Comparison of ENCODE assay signal across 8 cellular contexts in genomic region chr19:1400281-1401137, GRCh38. TPM values are rescaled to one million over a fixed set of nuclear protein-coding genes. Genes with fewer than 3 reads are reported as not detected.
DNase-seq lines count a peak whose midpoint lies in the region; ATAC-seq and TF ChIP-seq lines count a peak whose summit lies in the region.

No MANE protein-coding gene starts in this region.

- no peak for TF ChIP-seq POLR2A in stomach (IDR thresholded peaks at IDR 0.05)

- peak overlapping the region; percentile 57 for H3K4me3 ChIP-seq in astrocyte of the cerebellum (ENCODE audit: low read depth, low read length)
- H3K4me3 ChIP-seq in stomach: peak overlapping the region; percentile 60 to 88 (median 64)

- intact Hi-C loops in stomach (cut with DNase I; ENCODE audit: low total_unique reads): no loop called here

- H3K36me3 ChIP-seq in KOPT-K1 (ENCODE audit: insufficient read depth, low read length) (peaks cover 28% of the 10 kb centered on the region), stomach (no peaks in the 10 kb centered on the region)

- H3K27ac ChIP-seq in KOPT-K1 (ENCODE audit: low read depth, low read length, poor library complexity, severe bottlenecking) (peak overlapping the region; percentile 72), stomach (peak overlapping the region in 4 of 5 donors; percentile 53 to 61 (median 57))

- in situ Hi-C loops in astrocyte of the cerebellum (cut with HindIII; ENCODE audit: low sequenced_read_pairs): no loop called here

- peak overlapping the region; percentile 30 to 71 (median 63) for H3K4me3 Mint-ChIP-seq in immature natural killer cell

- H3K4me1 ChIP-seq in stomach: peaks cover 34 to 59% (median 55%) of the 10 kb centered on the region in 4 donors

- no peaks in the 10 kb centered on the region for H3K9me3 Mint-ChIP-seq in immature natural killer cell

- peaks cover 0 to 5% (median 4%) of the 10 kb centered on the region in 3 donors for H3K27me3 Mint-ChIP-seq in immature natural killer cell (ENCODE audit: low read depth in 3 of 3)

- H3K4me1 Mint-ChIP-seq in immature natural killer cell: peaks cover 11 to 18% of the 10 kb centered on the region in 2 donors

- DNase-seq in DMS79 treated with DMSO at 0.1 percent for 48 hours (lab: John Stamatoyannopoulos, UW) (peak; percentile 9), astrocyte of the cerebellum (ENCODE audit: low read depth) (no peak), immature natural killer cell (no peak), stomach (peak; percentile 80)

- no peak for ATAC-seq in GM19463 (IDR thresholded peaks at IDR 0.05; ENCODE audit: unreplicated experiment)
- ATAC-seq in GM19324 (IDR thresholded peaks at IDR 0.05; ENCODE audit: low FRiP score, unreplicated experiment): no peak
- ATAC-seq in GM19395 (IDR thresholded peaks at IDR 0.05; ENCODE audit: unreplicated experiment): no peak

- H3K27ac Mint-ChIP-seq in immature natural killer cell: no peak overlapping the region

- peaks cover 0 to 20% (median 0%) of the 10 kb centered on the region in 3 donors for H3K27me3 ChIP-seq in stomach

- 9 to 38% (median 13%) methylated on average over 15 to 36 of the region's 36 CpGs for WGBS in stomach, 5 donors

- TF ChIP-seq CTCF in astrocyte of the cerebellum (IDR thresholded peaks at IDR 0.05; ENCODE audit: low read depth, low read length, missing control alignments): no peak
- TF ChIP-seq CTCF in stomach (IDR thresholded peaks at IDR 0.05): no peak

- H3K9me3 ChIP-seq in KOPT-K1 (ENCODE audit: insufficient read depth, low read length, poor library complexity, severe bottlenecking) (no peaks in the 10 kb centered on the region), stomach (no peaks in the 10 kb centered on the region)

- TF ChIP-seq EP300 in stomach (IDR thresholded peaks at IDR 0.05): no peak

- no peaks in the 10 kb centered on the region for H3K36me3 Mint-ChIP-seq in immature natural killer cell

RNA-seq across cellular contexts. Expression of gene GAMT, which starts 0.8 kb away (rescaled TPM):
- 10 to 100 TPM in 2 of 3 donors, 1 to 10 TPM in 1; 7.9 to 16.5 (median 10.5) TPM for polyA plus RNA-seq in immature natural killer cell
- 10 to 100 TPM in 1 of 5 donors, 1 to 10 TPM in 2, not detected in 2; 2.6 to 15.6 (median 4.5) TPM for total RNA-seq in stomach
- 100 to 1,000 TPM in 1 of 3 donors, 10 to 100 TPM in 2; 26.8 to 102 (median 55.3) TPM for polyA plus RNA-seq in stomach

RNA-seq across cellular contexts. Expression of gene DAZAP1, which starts 6.9 kb away (rescaled TPM):
- polyA plus RNA-seq in immature natural killer cell (10 to 100 TPM in 1 of 3 donors, 1 to 10 TPM in 2; 4.3 to 10.3 (median 8.0) TPM), stomach (10 to 100 TPM; 55.9 to 68.1 (median 63.4) TPM)
- 100 to 1,000 TPM in 1 of 5 donors, 10 to 100 TPM in 4; 21.4 to 124 (median 42.5) TPM for total RNA-seq in stomach

RNA-seq across cellular contexts. Expression of gene NDUFS7, which starts 16.8 kb away (rescaled TPM):
- polyA plus RNA-seq in immature natural killer cell (100 to 1,000 TPM; 209 to 227 (median 213) TPM), stomach (100 to 1,000 TPM; 107 to 169 (median 138) TPM)
- 100 to 1,000 TPM in 3 of 5 donors, 10 to 100 TPM in 2; 31.6 to 217 (median 102) TPM for total RNA-seq in stomach

RNA-seq across cellular contexts. Expression of gene RPS15, which starts 37.7 kb away (rescaled TPM):
- polyA plus RNA-seq in immature natural killer cell (1,000 to 10,000 TPM; 1,383 to 2,244 (median 1,622) TPM), stomach (1,000 to 10,000 TPM; 2,846 to 4,539 (median 3,866) TPM)
- 1,000 to 10,000 TPM in 4 of 5 donors, 100 to 1,000 TPM in 1; 428 to 2,471 (median 1,694) TPM for total RNA-seq in stomach

RNA-seq across cellular contexts. Expression of gene APC2, which starts 49.4 kb away (rescaled TPM):
- under 1 TPM in 1 of 3 donors, not detected in 2; 0.06 TPM for polyA plus RNA-seq in immature natural killer cell
- 1 to 10 TPM in 2 of 5 donors, under 1 TPM in 2, not detected in 1; 0.58 to 3.5 (median 2.0) TPM for total RNA-seq in stomach
- under 1 TPM; 0.10 to 0.31 (median 0.15) TPM for polyA plus RNA-seq in stomach

Comparison
In these comparisons a context has a peak if more than half of its experiments do, and no peak if none do; other contexts are left out.
1. DNase-seq: peak in DMS79 treated with DMSO at 0.1 percent for 48 hours (single experiment) and stomach (single experiment); none in astrocyte of the cerebellum (single experiment) and immature natural killer cell (0 of 3).
2. RNA of gene DAZAP1, which starts 6.9 kb away (polyA plus RNA-seq): 55.9 to 68.1 TPM in stomach; 4.3 to 10.3 TPM in immature natural killer cell; every median in the first group is over 4 times any median in the second.